Comparison of ENCODE assay signal across 9 cellular contexts in the genomic region with DNA sequence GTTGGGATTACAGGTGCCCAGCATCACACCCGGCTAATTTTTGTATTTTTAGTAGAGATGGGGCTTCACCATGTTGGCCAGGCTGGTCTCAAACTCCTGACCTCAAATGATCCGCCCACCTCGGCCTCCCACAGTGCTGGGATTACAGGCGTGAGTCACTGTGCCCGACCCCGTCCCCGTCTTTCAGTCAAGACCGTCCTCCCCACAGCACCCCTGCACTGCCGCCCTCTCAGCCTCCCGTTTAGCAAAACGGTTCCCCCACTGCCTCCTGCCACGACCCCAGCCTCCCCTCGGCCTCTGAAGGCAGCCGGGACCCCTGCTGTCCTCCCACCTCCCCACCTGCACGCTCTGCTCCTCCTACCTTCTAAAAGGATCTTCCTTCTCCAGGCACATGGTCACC. TPM values are rescaled to one million over a fixed set of nuclear protein-coding genes. Genes with fewer than 3 reads are reported as not detected.
A peak's percentile ranks its signal among the peaks of the same experiment; 100 is the strongest.
DNase-seq lines count a peak whose midpoint lies in the region; ATAC-seq and TF ChIP-seq lines count a peak whose summit lies in the region.
"Not testable (repeated sequence)": the region's sequence is repeated elsewhere in the genome, so short reads cannot be mapped to it uniquely, and the experiment has no call there.
"Had no signal": no experiment of that assay in that cellular context is flagged by ENCODE, and none has a peak within 500 bp of the region (broad histone marks: within the 10 kb centered on the region; RNA-seq: fewer than 3 reads in every experiment).

No MANE protein-coding gene starts in this region.

- not testable (repeated sequence) for H2BK120ac ChIP-seq in IMR-90 (ENCODE audit: low read depth, low read length)

- not testable (repeated sequence) for H2BK20ac ChIP-seq in IMR-90 (ENCODE audit: low read depth, low read length)

- 45% methylated on average over 9 of the region's 15 CpGs; no CpG with 5 or more reads in 1 of the 2 experiments for WGBS in IMR-90 (ENCODE audit: extremely low coverage in 2 of 2, insufficient read length in 1 of 2), 2 experiments

- H3K9me3 Mint-ChIP-seq in activated CD4-positive, alpha-beta memory T cell treated with anti-CD3 and anti-CD28 coated beads for 36 hours; activated T-helper 1 cell treated with anti-CD3 and anti-CD28 coated beads, Interleukin-12 subunit alpha, Interleukin-12 subunit beta, Interleukin-2, Interleukin-4 antibody, amounts not matched to agents 30 ng/mL and 10 ng/mL and 1 ng/mL, durations not matched to agents 14 hours and 24 hours and 36 hours; activated naive CD8-positive, alpha-beta T cell treated with anti-CD3 and anti-CD28 coated beads, Interleukin-2, amount 10 ng/mL, durations not matched to agents 7 days and 5 days; naive B cell; stimulated activated memory B cell treated with anti-CD40 and anti-IgM and Interleukin-4, amounts not matched to agents 10 μg/mL and 1 μg/mL and 100 μg/mL, for 72 hours: not testable (repeated sequence)

- peak overlapping the region; percentile 16 for H2AK9ac ChIP-seq in IMR-90 (replicated peaks; ENCODE audit: low read depth, low read length, poor library complexity)

- not testable (repeated sequence) for H3K14ac ChIP-seq in IMR-90 (replicated peaks; ENCODE audit: low read depth, low read length)

- H3K56ac ChIP-seq in IMR-90 (ENCODE audit: extremely low read depth, insufficient read depth, low read length), result not testable (repeated sequence)

- H3K4me2 ChIP-seq in IMR-90 (ENCODE audit: low read depth, low read length), result not testable (repeated sequence)

- intact Hi-C loops in IMR-90 (cut with micrococcal nuclease); activated CD4-positive, alpha-beta memory T cell treated with anti-CD3 and anti-CD28 coated beads for 36 hours (cut with micrococcal nuclease): not testable (repeated sequence)
- intact Hi-C loops in activated T-helper 1 cell treated with anti-CD3 and anti-CD28 coated beads, Interleukin-12 subunit alpha, Interleukin-12 subunit beta, Interleukin-2, Interleukin-4 antibody, amounts not matched to agents 30 ng/mL and 10 ng/mL and 1 ng/mL, durations not matched to agents 14 hours and 24 hours and 36 hours (cut with micrococcal nuclease), result loop anchor here (5.0 kb wide), 2 partner anchors 65 to 90 kb away; a partner anchor contains a TSS

- TF ChIP-seq POLR2A in IMR-90 (IDR thresholded peaks at IDR 0.05; ENCODE audit: low read depth, low read length), result not testable (repeated sequence)

- POLR2A ChIA-PET in IMR-90 (lab: Charles Lee; ENCODE audit: unreplicated experiment); activated CD4-positive, alpha-beta memory T cell treated with anti-CD3 and anti-CD28 coated beads for 36 hours (lab: Charles Lee); activated naive CD8-positive, alpha-beta T cell treated with anti-CD3 and anti-CD28 coated beads, Interleukin-2, amount 10 ng/mL, durations not matched to agents 7 days and 5 days (lab: Charles Lee): not testable (repeated sequence)

- H3K4me3 Mint-ChIP-seq in T-helper 17 cell, result peak overlapping the region; percentile 39
- not testable (repeated sequence) for H3K4me3 Mint-ChIP-seq in activated CD4-positive, alpha-beta memory T cell treated with anti-CD3 and anti-CD28 coated beads for 36 hours; activated naive CD8-positive, alpha-beta T cell treated with anti-CD3 and anti-CD28 coated beads, Interleukin-2, amount 10 ng/mL, durations not matched to agents 7 days and 5 days; stimulated activated memory B cell treated with anti-CD40 and anti-IgM and Interleukin-4, amounts not matched to agents 10 μg/mL and 1 μg/mL and 100 μg/mL, for 72 hours
- peak overlapping the region; percentile 39 for H3K4me3 Mint-ChIP-seq in activated T-helper 1 cell treated with anti-CD3 and anti-CD28 coated beads, Interleukin-12 subunit alpha, Interleukin-12 subunit beta, Interleukin-2, Interleukin-4 antibody, amounts not matched to agents 30 ng/mL and 10 ng/mL and 1 ng/mL, durations not matched to agents 14 hours and 24 hours and 36 hours
- H3K4me3 Mint-ChIP-seq in naive B cell, result peak overlapping the region in 5 of 8 donors; percentile 28 to 72 (median 40)

- H3K18ac ChIP-seq in IMR-90 (ENCODE audit: low read depth, low read length), result not testable (repeated sequence)

- CTCF ChIA-PET in IMR-90 (lab: Yijun Ruan, JAX); activated CD4-positive, alpha-beta memory T cell treated with anti-CD3 and anti-CD28 coated beads for 36 hours (lab: Charles Lee): not testable (repeated sequence)

- H3K9me1 ChIP-seq in IMR-90 (ENCODE audit: insufficient read depth, low read length), result not testable (repeated sequence)

- not testable (repeated sequence) for BruUV-seq in IMR-90 (replicated peaks; lab: Mats Ljungman, UMichigan)

- not testable (repeated sequence) for H4K20me1 ChIP-seq in IMR-90 (ENCODE audit: insufficient read depth, low read length)

- not testable (repeated sequence) for H3K4me1 ChIP-seq in IMR-90 (ENCODE audit: control insufficient read depth, insufficient read depth, low read length)

- not testable (repeated sequence) for H2AK5ac ChIP-seq in IMR-90 (ENCODE audit: low read depth, low read length)

- H3K4me1 Mint-ChIP-seq in T-helper 17 cell (peaks cover 25% of the 10 kb centered on the region), naive B cell (peaks cover 29 to 56% (median 42%) of the 10 kb centered on the region in 3 donors)
- peaks cover 24% of the 10 kb centered on the region for H3K4me1 Mint-ChIP-seq in activated CD4-positive, alpha-beta memory T cell treated with anti-CD3 and anti-CD28 coated beads for 36 hours (ENCODE audit: low read depth)
- H3K4me1 Mint-ChIP-seq in activated T-helper 1 cell treated with anti-CD3 and anti-CD28 coated beads, Interleukin-12 subunit alpha, Interleukin-12 subunit beta, Interleukin-2, Interleukin-4 antibody, amounts not matched to agents 30 ng/mL and 10 ng/mL and 1 ng/mL, durations not matched to agents 14 hours and 24 hours and 36 hours (ENCODE audit: low read depth), result peaks cover 17% of the 10 kb centered on the region
- H3K4me1 Mint-ChIP-seq in activated naive CD8-positive, alpha-beta T cell treated with anti-CD3 and anti-CD28 coated beads, Interleukin-2, amount 10 ng/mL, durations not matched to agents 7 days and 5 days, result peaks cover 12% of the 10 kb centered on the region
- H3K4me1 Mint-ChIP-seq in stimulated activated memory B cell treated with anti-CD40 and anti-IgM and Interleukin-4, amounts not matched to agents 10 μg/mL and 1 μg/mL and 100 μg/mL, for 72 hours, result peaks cover 69% of the 10 kb centered on the region

- not testable (repeated sequence) for ATAC-seq in IMR-90 (ENCODE audit: low read depth); T-helper 17 cell; activated naive CD8-positive, alpha-beta T cell treated with anti-CD3 and anti-CD28 coated beads, Interleukin-2, amount 10 ng/mL, durations not matched to agents 7 days and 5 days (ENCODE audit: low read depth); naive B cell (ENCODE audit: low read depth in 2 of 2); stimulated activated memory B cell treated with anti-CD40 and anti-IgM and Interleukin-4, amounts not matched to agents 10 μg/mL and 1 μg/mL and 100 μg/mL, for 72 hours

- peaks cover 18% of the 10 kb centered on the region for H3K27me3 ChIP-seq in IMR-90 (ENCODE audit: control insufficient read depth, insufficient read depth, low read length)

- not testable (repeated sequence) for H3K9ac ChIP-seq in IMR-90 (ENCODE audit: low read depth, low read length)

- H3K27ac ChIP-seq in IMR-90 (ENCODE audit: insufficient read depth, low read length), result not testable (repeated sequence)

- not testable (repeated sequence) for H2AFZ ChIP-seq in IMR-90 (replicated peaks; ENCODE audit: low read length, poor library complexity)

- in situ Hi-C loops in IMR-90 (cut with MboI; ENCODE audit: low sequenced_read_pairs), result not testable (repeated sequence)

- not testable (repeated sequence) for H2BK15ac ChIP-seq in IMR-90 (ENCODE audit: low read depth, low read length)

- not testable (repeated sequence) for H3K4ac ChIP-seq in IMR-90 (ENCODE audit: low read depth, low read length)

- H2BK5ac ChIP-seq in IMR-90 (ENCODE audit: low read depth, low read length, poor library complexity, severe bottlenecking), result not testable (repeated sequence)

- peak overlapping the region; percentile 79 for H3K27ac Mint-ChIP-seq in T-helper 17 cell
- H3K27ac Mint-ChIP-seq in activated CD4-positive, alpha-beta memory T cell treated with anti-CD3 and anti-CD28 coated beads for 36 hours, result peak overlapping the region; percentile 45
- H3K27ac Mint-ChIP-seq in activated T-helper 1 cell treated with anti-CD3 and anti-CD28 coated beads, Interleukin-12 subunit alpha, Interleukin-12 subunit beta, Interleukin-2, Interleukin-4 antibody, amounts not matched to agents 30 ng/mL and 10 ng/mL and 1 ng/mL, durations not matched to agents 14 hours and 24 hours and 36 hours, result peak overlapping the region; percentile 97
- H3K27ac Mint-ChIP-seq in activated naive CD8-positive, alpha-beta T cell treated with anti-CD3 and anti-CD28 coated beads, Interleukin-2, amount 10 ng/mL, durations not matched to agents 7 days and 5 days, result peak overlapping the region; percentile 30
- H3K27ac Mint-ChIP-seq in naive B cell, result peak overlapping the region; percentile 88 to 99 (median 98)
- H3K27ac Mint-ChIP-seq in stimulated activated memory B cell treated with anti-CD40 and anti-IgM and Interleukin-4, amounts not matched to agents 10 μg/mL and 1 μg/mL and 100 μg/mL, for 72 hours, result peak overlapping the region; percentile 83

- not testable (repeated sequence) for TF ChIP-seq RAD21 in IMR-90 (IDR thresholded peaks at IDR 0.05; ENCODE audit: low read length)

- H3K9me3 ChIP-seq in IMR-90 (ENCODE audit: control insufficient read depth, insufficient read depth, low read length); T-helper 17 cell (ENCODE audit: control insufficient read depth, low read length, poor library complexity, severe bottlenecking): not testable (repeated sequence)

- not testable (repeated sequence) for H3K27me3 Mint-ChIP-seq in T-helper 17 cell; activated CD4-positive, alpha-beta memory T cell treated with anti-CD3 and anti-CD28 coated beads for 36 hours; activated T-helper 1 cell treated with anti-CD3 and anti-CD28 coated beads, Interleukin-12 subunit alpha, Interleukin-12 subunit beta, Interleukin-2, Interleukin-4 antibody, amounts not matched to agents 30 ng/mL and 10 ng/mL and 1 ng/mL, durations not matched to agents 14 hours and 24 hours and 36 hours (ENCODE audit: insufficient read depth); activated naive CD8-positive, alpha-beta T cell treated with anti-CD3 and anti-CD28 coated beads, Interleukin-2, amount 10 ng/mL, durations not matched to agents 7 days and 5 days; naive B cell; stimulated activated memory B cell treated with anti-CD40 and anti-IgM and Interleukin-4, amounts not matched to agents 10 μg/mL and 1 μg/mL and 100 μg/mL, for 72 hours

- H4K5ac ChIP-seq in IMR-90 (ENCODE audit: low read depth, low read length), result not testable (repeated sequence)

- not testable (repeated sequence) for H3K79me1 ChIP-seq in IMR-90 (ENCODE audit: low read depth in 1 of 2, low read length in 2 of 2)

- H4K8ac ChIP-seq in IMR-90 (ENCODE audit: low read depth in 2 of 2, low read length in 2 of 2), result not testable (repeated sequence)

- TF ChIP-seq CTCF in IMR-90 (conservative IDR thresholded peaks at IDR 0.05; ENCODE audit: low read depth, low read length), result not testable (repeated sequence)

- dilution Hi-C loops in IMR-90 (cut with HindIII; ENCODE audit: low sequenced_read_pairs, unreplicated experiment), result not testable (repeated sequence)

- DNase-seq in IMR-90; T-helper 17 cell; activated T-helper 1 cell treated with anti-CD3 and anti-CD28 coated beads, Interleukin-12 subunit alpha, Interleukin-12 subunit beta, Interleukin-2, Interleukin-4 antibody, amounts not matched to agents 30 ng/mL and 10 ng/mL and 1 ng/mL, durations not matched to agents 14 hours and 24 hours and 36 hours (ENCODE audit: low spot score); activated naive CD8-positive, alpha-beta T cell treated with anti-CD3 and anti-CD28 coated beads, Interleukin-2, amount 10 ng/mL, durations not matched to agents 7 days and 5 days; naive B cell: not testable (repeated sequence)
- DNase-seq in activated CD4-positive, alpha-beta memory T cell treated with anti-CD3 and anti-CD28 coated beads for 36 hours, result peak; percentile 51

- H3K36me3 ChIP-seq in IMR-90 (ENCODE audit: control insufficient read depth, insufficient read depth, low read length), result not testable (repeated sequence)

- not testable (repeated sequence) for H4K91ac ChIP-seq in IMR-90 (ENCODE audit: insufficient read depth, low read depth, low read length)

- not testable (repeated sequence) for H3K36me3 Mint-ChIP-seq in T-helper 17 cell (ENCODE audit: low read depth); activated CD4-positive, alpha-beta memory T cell treated with anti-CD3 and anti-CD28 coated beads for 36 hours; activated T-helper 1 cell treated with anti-CD3 and anti-CD28 coated beads, Interleukin-12 subunit alpha, Interleukin-12 subunit beta, Interleukin-2, Interleukin-4 antibody, amounts not matched to agents 30 ng/mL and 10 ng/mL and 1 ng/mL, durations not matched to agents 14 hours and 24 hours and 36 hours (ENCODE audit: low read depth); activated naive CD8-positive, alpha-beta T cell treated with anti-CD3 and anti-CD28 coated beads, Interleukin-2, amount 10 ng/mL, durations not matched to agents 7 days and 5 days; naive B cell; stimulated activated memory B cell treated with anti-CD40 and anti-IgM and Interleukin-4, amounts not matched to agents 10 μg/mL and 1 μg/mL and 100 μg/mL, for 72 hours

- not testable (repeated sequence) for H3K23ac ChIP-seq in IMR-90 (ENCODE audit: low read depth, low read length)

- not testable (repeated sequence) for H3K4me3 ChIP-seq in IMR-90 (ENCODE audit: insufficient read depth, low read depth, low read length)

RNA-seq across cellular contexts. Expression of a gene that starts 26.5 kb away (rescaled TPM):
- total RNA-seq in IMR-90 (2012; rRNA removed), result 2.5 and 2.9 TPM in 2 replicates
- 12.6 and 15.5 TPM in 2 replicates for polyA plus RNA-seq in IMR-90 (2012; rRNA removed)
- polyA plus RNA-seq in IMR-90 (2012; cell fraction: cytosol; rRNA removed), result 8.0 and 11.2 TPM in 2 replicates
- polyA plus RNA-seq in IMR-90 (2012; cell fraction: nucleus; rRNA removed; ENCODE audit: low replicate concordance), result 44.8 and 112 TPM in 2 replicates
- total RNA-seq in T-helper 17 cell, result 10 to 100 TPM; 13.4 to 17.1 TPM
- 10 to 100 TPM; 19.5 to 20.5 TPM for total RNA-seq in activated CD4-positive, alpha-beta memory T cell treated with anti-CD3 and anti-CD28 coated beads for 36 hours
- 30.0 and 30.3 TPM in 2 replicates for total RNA-seq in activated T-helper 1 cell treated with anti-CD3 and anti-CD28 coated beads, Interleukin-12 subunit alpha, Interleukin-12 subunit beta, Interleukin-2, Interleukin-4 antibody, amounts not matched to agents 30 ng/mL and 10 ng/mL and 1 ng/mL, durations not matched to agents 14 hours and 24 hours and 36 hours
- total RNA-seq in activated naive CD8-positive, alpha-beta T cell treated with anti-CD3 and anti-CD28 coated beads, Interleukin-2, amount 10 ng/mL, durations not matched to agents 7 days and 5 days, result 10 to 100 TPM; 22.7 to 23.0 TPM
- polyA plus RNA-seq in naive B cell (ENCODE audit: low read depth in 6 of 6), result 1 to 10 TPM in 5 of 6 donors, not detected in 1; 2.0 to 6.3 (median 4.3) TPM

RNA-seq across cellular contexts. Expression of a gene that starts 31.3 kb away (rescaled TPM):
- total RNA-seq in IMR-90 (2012; rRNA removed), result not detected in 2 replicates
- not detected in 2 replicates for polyA plus RNA-seq in IMR-90 (2012; rRNA removed)
- polyA plus RNA-seq in IMR-90 (2012; cell fraction: cytosol; rRNA removed), result not detected in 2 replicates
- not detected in 2 replicates for polyA plus RNA-seq in IMR-90 (2012; cell fraction: nucleus; rRNA removed; ENCODE audit: low replicate concordance)
- 1 to 10 TPM in 1 of 2 donors, under 1 TPM in 1; 0.86 to 2.5 TPM for total RNA-seq in T-helper 17 cell
- not detected for total RNA-seq in activated CD4-positive, alpha-beta memory T cell treated with anti-CD3 and anti-CD28 coated beads for 36 hours
- 0.10 and 0.15 TPM in 2 replicates for total RNA-seq in activated T-helper 1 cell treated with anti-CD3 and anti-CD28 coated beads, Interleukin-12 subunit alpha, Interleukin-12 subunit beta, Interleukin-2, Interleukin-4 antibody, amounts not matched to agents 30 ng/mL and 10 ng/mL and 1 ng/mL, durations not matched to agents 14 hours and 24 hours and 36 hours
- total RNA-seq in activated naive CD8-positive, alpha-beta T cell treated with anti-CD3 and anti-CD28 coated beads, Interleukin-2, amount 10 ng/mL, durations not matched to agents 7 days and 5 days, result not detected
- polyA plus RNA-seq in naive B cell (ENCODE audit: low read depth in 6 of 6), result not detected
- total RNA-seq: H4, HFFc6 had no signal

Comparison
In these comparisons a context has a peak if more than half of its experiments do, and no peak if none do; other contexts are left out.
1. H3K27ac Mint-ChIP-seq: peak in every context shown above with its lines; median percentile 98 in naive B cell; 97 in activated T-helper 1 cell treated with anti-CD3 and anti-CD28 coated beads, Interleukin-12 subunit alpha, Interleukin-12 subunit beta, Interleukin-2, Interleukin-4 antibody, amounts not matched to agents 30 ng/mL and 10 ng/mL and 1 ng/mL, durations not matched to agents 14 hours and 24 hours and 36 hours; 83 in stimulated activated memory B cell treated with anti-CD40 and anti-IgM and Interleukin-4, amounts not matched to agents 10 μg/mL and 1 μg/mL and 100 μg/mL, for 72 hours; 79 in T-helper 17 cell; 45 in activated CD4-positive, alpha-beta memory T cell treated with anti-CD3 and anti-CD28 coated beads for 36 hours; 30 in activated naive CD8-positive, alpha-beta T cell treated with anti-CD3 and anti-CD28 coated beads, Interleukin-2, amount 10 ng/mL, durations not matched to agents 7 days and 5 days.